ENCODE assay signal across 19 cellular contexts in genomic region chr15:100900136-100900894, GRCh38. TPM values are rescaled to one million over a fixed set of nuclear protein-coding genes. Genes with fewer than 3 reads are reported as not detected.
DNase-seq lines count a peak whose midpoint lies in the region; ATAC-seq and TF ChIP-seq lines count a peak whose summit lies in the region.
"Had no signal": no experiment of that assay in that cellular context is flagged by ENCODE, and none has a peak within 500 bp of the region (broad histone marks: within the 10 kb centered on the region; RNA-seq: fewer than 3 reads in every experiment).

No MANE protein-coding gene starts in this region.

- H3K4me1 ChIP-seq in psoas muscle = peaks cover 46% of the 10 kb centered on the region

- H3K36me3 ChIP-seq in psoas muscle (ENCODE audit: insufficient read depth in 1 of 2, low read depth in 1 of 2) = peaks cover 0 to 8% of the 10 kb centered on the region in 2 donors
- H3K36me3 ChIP-seq: heart left ventricle had no signal

- TF ChIP-seq CTCF in C4-2B (conservative IDR thresholded peaks at IDR 0.05) (no peak), psoas muscle (IDR thresholded peaks at IDR 0.05) (no peak)

- ATAC-seq in psoas muscle = peak in 2 of 4 donors; percentile 18 to 24
- ATAC-seq: activated T-helper 17 cell treated with anti-CD3 and anti-CD28 coated beads, Interleukin-2, amount 50 U/mL, for 72 hours; heart left ventricle; naive thymus-derived CD8-positive, alpha-beta T cell had no signal

- WGBS in psoas muscle, 3 donors = 49 to 60% (median 52%) methylated on average over 15 of the region's 15 CpGs

- DNase-seq in NOMO-1 (lab: John Stamatoyannopoulos, UW; ENCODE audit: unreplicated experiment in 2 of 2) (peak; percentile 61 to 72), epithelial cell of prostate (ENCODE audit: low read depth, low spot score) (no peak), psoas muscle (no peak), superior temporal gyrus (ENCODE audit: extremely low spot score) (no peak), cerebellar cortex (ENCODE audit: low spot score) (no peak), NCI-H1694 (lab: John Stamatoyannopoulos, UW) (no peak)
- DNase-seq in activated CD8-positive, alpha-beta memory T cell treated with anti-CD3 and anti-CD28 coated beads, Interleukin-2, amount 50 U/mL, for 48 hours = no peak
- DNase-seq: activated CD4-positive, CD25-positive, alpha-beta regulatory T cell; activated CD8-positive, alpha-beta memory T cell treated with anti-CD3 and anti-CD28 coated beads for 24 hours; CD8-positive, alpha-beta memory T cell; effector CD8-positive, alpha-beta T cell; heart left ventricle; NCI-H526 treated with DMSO at 0.1 percent for 48 hours; retina; RPMI8226 had no signal

- no peaks in the 10 kb centered on the region for H3K27me3 ChIP-seq in psoas muscle (ENCODE audit: insufficient read depth in 3 of 3, low read length in 2 of 3)

- H3K27ac ChIP-seq in C4-2B (peak overlapping the region; percentile 90), epithelial cell of prostate (peak overlapping the region; percentile 81), psoas muscle (peak overlapping the region; percentile 88)

- no peaks in the 10 kb centered on the region for H3K9me3 ChIP-seq in psoas muscle
- H3K9me3 ChIP-seq: heart left ventricle had no signal

- no peak overlapping the region for H3K4me3 ChIP-seq in psoas muscle
- H3K4me3 ChIP-seq: heart left ventricle had no signal

- intact Hi-C loops in psoas muscle (cut with DNase I) = no loop called here

RNA-seq across cellular contexts. Expression of gene LRRK1, which starts 18.8 kb away (rescaled TPM):
- total RNA-seq in psoas muscle = 1 to 10 TPM; 2.6 to 7.6 (median 4.5) TPM
- 1 to 10 TPM in 2 of 3 donors, under 1 TPM in 1; 0.91 to 2.3 (median 1.8) TPM for polyA plus RNA-seq in psoas muscle
- polyA plus RNA-seq: CD8-positive, alpha-beta memory T cell; naive thymus-derived CD8-positive, alpha-beta T cell had no signal

RNA-seq across cellular contexts. Expression of gene ALDH1A3, which starts 20.7 kb away (rescaled TPM):
- total RNA-seq in psoas muscle = 10 to 100 TPM in 3 of 4 donors, 1 to 10 TPM in 1; 8.5 to 51.6 (median 23.1) TPM
- polyA plus RNA-seq in psoas muscle = 10 to 100 TPM in 1 of 3 donors, 1 to 10 TPM in 2; 7.3 to 11.9 (median 8.0) TPM
- total RNA-seq: activated T-helper 17 cell treated with anti-CD3 and anti-CD28 coated beads, Interleukin-2, amount 50 U/mL, for 72 hours; CD8-positive, alpha-beta memory T cell; naive thymus-derived CD8-positive, alpha-beta T cell; T-helper 1 cell treated with Interleukin-12 subunit alpha and Interleukin-12 subunit beta and Interleukin-4 antibody, amounts not matched to agents 30 ng/mL and 1 ng/mL, for 36 hours had no signal
- polyA plus RNA-seq: CD8-positive, alpha-beta memory T cell; naive thymus-derived CD8-positive, alpha-beta T cell had no signal

Comparison
In these comparisons a context has a peak if more than half of its experiments do, and no peak if none do; other contexts are left out.
1. DNase-seq: peak in NOMO-1 (2 of 2); none in epithelial cell of prostate (single experiment), psoas muscle (0 of 2), activated CD8-positive, alpha-beta memory T cell treated with anti-CD3 and anti-CD28 coated beads, Interleukin-2, amount 50 U/mL, for 48 hours (single experiment), superior temporal gyrus (single experiment), cerebellar cortex (single experiment) and NCI-H1694 (single experiment).
2. Peak in every context shown above with its lines, with median percentiles within 50 percentile points of each other: H3K27ac ChIP-seq.